In genomic region chr2:127155901-127156300, GRCh38 we compare ENCODE assay signal across 1 cellular context.
TF ChIP-seq lines count a peak whose summit lies in the region.

No MANE protein-coding gene starts in this region.

TF ChIP-seq in K562, 482 proteins besides CTCF, POLR2A, EP300 and RAD21 (continued from another document):
- TF ChIP-seq ZNF407 (IDR thresholded peaks at IDR 0.05; ENCODE audit: low read depth) (no peak), NR0B1 (IDR thresholded peaks at IDR 0.05; ENCODE audit: partially characterized antibody) (no peak), UBTF (IDR thresholded peaks at IDR 0.05; ENCODE audit: borderline replicate concordance in 1 of 2, low read depth in 2 of 2, low read length in 2 of 2) (no peak), TCF3 (CRISPR knock-in tag; IDR thresholded peaks at IDR 0.05) (no peak), NR1H2 (CRISPR knock-in tag; IDR thresholded peaks at IDR 0.05) (no peak), HES1 (IDR thresholded peaks at IDR 0.05; ENCODE audit: low read depth) (no peak), SFPQ (IDR thresholded peaks at IDR 0.05; ENCODE audit: low read depth, low read length) (no peak), FOXP4 (CRISPR knock-in tag; IDR thresholded peaks at IDR 0.05; ENCODE audit: borderline replicate concordance) (no peak)
